ENCODE assay signal across 10 cellular contexts in the genomic region with DNA sequence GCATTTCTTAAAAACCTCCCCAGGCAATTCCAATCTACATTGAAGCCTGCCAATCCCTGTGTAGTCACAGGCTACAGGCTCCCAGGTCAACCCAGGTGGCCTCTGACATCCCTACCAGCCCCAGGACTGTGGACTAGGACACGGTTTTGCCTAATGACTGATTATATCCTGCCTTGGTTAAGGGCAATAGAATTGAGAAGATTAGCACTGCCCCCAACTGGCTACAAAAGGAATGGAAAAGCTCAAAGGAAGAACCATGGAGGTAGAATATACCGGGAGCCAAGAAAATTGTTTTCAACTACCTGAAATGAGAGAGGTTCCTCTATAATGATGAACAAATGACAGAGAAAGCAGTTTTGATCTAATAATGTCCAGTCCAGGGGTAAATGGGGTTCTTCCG.
DNase-seq lines count a peak whose midpoint lies in the region; ATAC-seq and TF ChIP-seq lines count a peak whose summit lies in the region.
"Had no signal": no experiment of that assay in that cellular context is flagged by ENCODE, and none has a peak within 500 bp of the region (broad histone marks: within the 10 kb centered on the region; RNA-seq: fewer than 3 reads in every experiment).

No MANE protein-coding gene starts in this region.

- TF ChIP-seq CTCF in AG09319 (IDR thresholded peaks at IDR 0.05; ENCODE audit: low read depth, low read length) (peak; percentile 56), uterus (IDR thresholded peaks at IDR 0.05) (peak in 1 of 4 experiments; percentile 8)

- no peaks in the 10 kb centered on the region for H3K9me3 Mint-ChIP-seq in activated naive CD8-positive, alpha-beta T cell treated with anti-CD3 and anti-CD28 coated beads, Interleukin-2, amount 50 U/mL, for 24 hours
- H3K9me3 Mint-ChIP-seq: activated T-cell treated with anti-CD3 and anti-CD28 coated beads, Interleukin-2, amount 50 U/mL, for 24 hours had no signal

- no peaks in the 10 kb centered on the region for H3K4me1 ChIP-seq in iPS DF 6.9 (ENCODE audit: control insufficient read depth, insufficient read depth, low read length)
- no peaks in the 10 kb centered on the region for H3K4me1 ChIP-seq in uterus

- H3K4me3 Mint-ChIP-seq in activated naive CD8-positive, alpha-beta T cell treated with anti-CD3 and anti-CD28 coated beads, Interleukin-2, amount 50 U/mL, for 24 hours = no peak overlapping the region
- H3K4me3 Mint-ChIP-seq: activated T-cell treated with anti-CD3 and anti-CD28 coated beads, Interleukin-2, amount 50 U/mL, for 24 hours had no signal

- H3K4me1 Mint-ChIP-seq in activated naive CD8-positive, alpha-beta T cell treated with anti-CD3 and anti-CD28 coated beads, Interleukin-2, amount 50 U/mL, for 24 hours = no peaks in the 10 kb centered on the region

- DNase-seq in AG09319 (ENCODE audit: extremely low read depth, low read depth) (peak; percentile 7), RPMI8226 (peak; percentile 13), iPS DF 6.9 (ENCODE audit: low read depth, low spot score) (peak; percentile 9), NCI-H510A treated with DMSO at 0.1 percent for 48 hours (lab: John Stamatoyannopoulos, UW) (no peak), uterus (no peak)
- DNase-seq in activated naive CD8-positive, alpha-beta T cell treated with anti-CD3 and anti-CD28 coated beads, Interleukin-2, amount 50 U/mL, for 24 hours = no peak
- DNase-seq: activated T-cell treated with anti-CD3 and anti-CD28 coated beads, Interleukin-2, amount 50 U/mL, for 24 hours; ovary had no signal

- intact Hi-C loops in uterus (cut with DNase I; ENCODE audit: low total_unique reads) = no loop called here

- no peaks in the 10 kb centered on the region for H3K36me3 Mint-ChIP-seq in activated naive CD8-positive, alpha-beta T cell treated with anti-CD3 and anti-CD28 coated beads, Interleukin-2, amount 50 U/mL, for 24 hours (ENCODE audit: low read depth)

- TF ChIP-seq POLR2A in uterus (IDR thresholded peaks at IDR 0.05) = no peak

- H3K36me3 ChIP-seq in iPS DF 6.9 (ENCODE audit: control insufficient read depth, insufficient read depth, low read length) (no peaks in the 10 kb centered on the region), uterus (no peaks in the 10 kb centered on the region)
- H3K36me3 ChIP-seq: ovary had no signal

- H3K27ac ChIP-seq in iPS DF 6.9 (ENCODE audit: low read length) = no peak overlapping the region
- no peak overlapping the region for H3K27ac ChIP-seq in uterus
- H3K27ac ChIP-seq: ovary had no signal

- ATAC-seq in GM19395 (IDR thresholded peaks at IDR 0.05; ENCODE audit: unreplicated experiment) = peak; percentile 83
- no peak for ATAC-seq in activated naive CD8-positive, alpha-beta T cell treated with anti-CD3 and anti-CD28 coated beads, Interleukin-2, amount 50 U/mL, for 24 hours
- ATAC-seq in GM21825 (IDR thresholded peaks at IDR 0.05; ENCODE audit: unreplicated experiment) = no peak

- no peaks in the 10 kb centered on the region for H3K27me3 Mint-ChIP-seq in activated naive CD8-positive, alpha-beta T cell treated with anti-CD3 and anti-CD28 coated beads, Interleukin-2, amount 50 U/mL, for 24 hours
- H3K27me3 Mint-ChIP-seq: activated T-cell treated with anti-CD3 and anti-CD28 coated beads, Interleukin-2, amount 50 U/mL, for 24 hours had no signal

- H3K4me3 ChIP-seq in iPS DF 6.9 (ENCODE audit: low read length) (no peak overlapping the region), uterus (no peak overlapping the region)
- H3K4me3 ChIP-seq: ovary had no signal

- no CpG with 5 or more reads among the region's 3 CpGs for WGBS in iPS DF 6.9 (ENCODE audit: insufficient coverage, insufficient read length)

- H3K9me3 ChIP-seq in iPS DF 6.9 (ENCODE audit: control insufficient read depth, insufficient read depth, low read length) (no peaks in the 10 kb centered on the region), uterus (no peaks in the 10 kb centered on the region)
- H3K9me3 ChIP-seq: ovary had no signal

- H3K27ac Mint-ChIP-seq in activated naive CD8-positive, alpha-beta T cell treated with anti-CD3 and anti-CD28 coated beads, Interleukin-2, amount 50 U/mL, for 24 hours = no peak overlapping the region
- H3K27ac Mint-ChIP-seq: activated T-cell treated with anti-CD3 and anti-CD28 coated beads, Interleukin-2, amount 50 U/mL, for 24 hours had no signal

- H3K27me3 ChIP-seq in iPS DF 6.9 (ENCODE audit: control insufficient read depth, insufficient read depth, low read length) (no peaks in the 10 kb centered on the region), uterus (no peaks in the 10 kb centered on the region)
- H3K27me3 ChIP-seq: ovary had no signal

Comparison
In these comparisons a context has a peak if more than half of its experiments do, and no peak if none do; other contexts are left out.
1. DNase-seq: peak in AG09319 (single experiment), RPMI8226 (single experiment) and iPS DF 6.9 (single experiment); none in activated naive CD8-positive, alpha-beta T cell treated with anti-CD3 and anti-CD28 coated beads, Interleukin-2, amount 50 U/mL, for 24 hours (single experiment), NCI-H510A treated with DMSO at 0.1 percent for 48 hours (single experiment) and uterus (0 of 2).